In genomic region chr1:97791251-97791650, GRCh38 we compare ENCODE assay signal across 13 cellular contexts.
DNase-seq lines count a peak whose midpoint lies in the region; ATAC-seq lines count a peak whose summit lies in the region.
"Had no signal": no experiment of that assay in that cellular context is flagged by ENCODE, and none has a peak within 500 bp of the region (broad histone marks: within the 10 kb centered on the region; RNA-seq: fewer than 3 reads in every experiment).

No MANE protein-coding gene starts in this region.

- DNase-seq in NOMO-1 treated with dmso at 0.1 percent for 144 hours (lab: John Stamatoyannopoulos, UW; ENCODE audit: unreplicated experiment) (peak; percentile 1), EL (no peak), HUDEP-2 (lab: John Stamatoyannopoulos, UW; ENCODE audit: unreplicated experiment in 76 of 76) (no peak), cortex of kidney (lab: John Stamatoyannopoulos, UW) (no peak), CD1c-positive myeloid dendritic cell (ENCODE audit: extremely low spot score) (no peak)
- DNase-seq: colonic mucosa, GM23248, heart left ventricle, NCI-H526 treated with DMSO at 0.1 percent for 48 hours, SW 1271 had no signal

- ATAC-seq in GM18498 (IDR thresholded peaks at IDR 0.05; ENCODE audit: unreplicated experiment) (peak; percentile 85), GM19397 (IDR thresholded peaks at IDR 0.05; ENCODE audit: unreplicated experiment) (peak; percentile 81), HG02973 (IDR thresholded peaks at IDR 0.05; ENCODE audit: unreplicated experiment) (peak; percentile 88)
- ATAC-seq: heart left ventricle had no signal
